22 cellular contexts compared by ENCODE assay signal in genomic region chr22:30315962-30316576, GRCh38. TPM values are rescaled to one million over a fixed set of nuclear protein-coding genes. Genes with fewer than 3 reads are reported as not detected.
DNase-seq lines count a peak whose midpoint lies in the region; ATAC-seq, FAIRE-seq and TF ChIP-seq lines count a peak whose summit lies in the region.
"Had no signal": no experiment of that assay in that cellular context is flagged by ENCODE, and none has a peak within 500 bp of the region (broad histone marks: within the 10 kb centered on the region; RNA-seq: fewer than 3 reads in every experiment).

No MANE protein-coding gene starts in this region.

- TF ChIP-seq POLR2A in esophagus muscularis mucosa (IDR thresholded peaks at IDR 0.05; ENCODE audit: low read depth) (no peak), spleen (IDR thresholded peaks at IDR 0.05) (no peak), GM12892 (IDR thresholded peaks at IDR 0.05; ENCODE audit: low read depth, low read length) (no peak)

- POLR2A ChIA-PET in activated CD4-positive, alpha-beta T cell treated with anti-CD3 and anti-CD28 coated beads for 36 hours (lab: Charles Lee) = interaction anchor here (2.6 kb wide), 1 partner anchor 8 kb away, joined by 7 read pairs; no protein-coding TSS in a partner anchor
- POLR2A ChIA-PET in activated B cell treated with CpG ODN at 0.5 μM for 24 hours (lab: Charles Lee) = interaction anchor here (0.7 to 2.6 kb wide), 4 partner anchors 10 to 40 kb away, joined by 3 to 12 read pairs (median 7); partner anchors contain the start of genes CCDC157, SF3A1 and TBC1D10A

- intact Hi-C loops in activated CD4-positive, alpha-beta T cell treated with anti-CD3 and anti-CD28 coated beads for 36 hours (cut with DNase I, micrococcal nuclease) = loop anchor here in 1 of 2 experiments (1.0 kb wide), 1 partner anchor 9 kb away; no protein-coding TSS in a partner anchor
- intact Hi-C loops in activated B cell treated with CpG ODN at 0.5 μM for 24 hours (cut with micrococcal nuclease) (no loop called here), esophagus muscularis mucosa (cut with DNase I) (no loop called here), spleen (cut with DNase I; ENCODE audit: low total_unique reads) (no loop called here)

- no peak for ATAC-seq in activated CD4-positive, alpha-beta T cell treated with anti-CD3 and anti-CD28 coated beads for 36 hours
- ATAC-seq in activated B cell treated with CpG ODN at 0.5 μM for 24 hours (ENCODE audit: low read depth) (no peak), HG03469 (IDR thresholded peaks at IDR 0.05; ENCODE audit: unreplicated experiment) (no peak)
- ATAC-seq: lower lobe of right lung, Panc1 had no signal

- H3K36me3 Mint-ChIP-seq in activated CD4-positive, alpha-beta T cell treated with anti-CD3 and anti-CD28 coated beads for 36 hours (ENCODE audit: low read depth) = peaks cover 30% of the 10 kb centered on the region
- H3K36me3 Mint-ChIP-seq in activated B cell treated with CpG ODN at 0.5 μM for 24 hours (ENCODE audit: low read depth) = peaks cover 28% of the 10 kb centered on the region

- DNase-seq in activated CD4-positive, alpha-beta T cell treated with anti-CD3 and anti-CD28 coated beads for 36 hours = peak; percentile 37
- DNase-seq in activated CD4-positive, alpha-beta T cell treated with anti-CD3 and anti-CD28 coated beads, Interleukin-2, amount 50 U/mL, for 4 hours = no peak
- DNase-seq in activated B cell treated with CpG ODN at 0.5 μM for 24 hours = no peak
- DNase-seq in esophagus muscularis mucosa (ENCODE audit: extremely low spot score) = no peak
- no peak for DNase-seq in spleen
- DNase-seq in GM12892 (ENCODE audit: insufficient read length) = no peak
- no peak for DNase-seq in T-helper 1 cell
- DNase-seq: amniotic stem cell; cerebellar nuclear complex; lower lobe of right lung; NCI-H2029 treated with DMSO at 0.1 percent for 48 hours; NCI-H748 treated with DMSO at 0.1 percent for 48 hours; retina; stimulated activated CD4-positive, alpha-beta T cell treated with anti-CD3 and anti-CD28 coated beads, Interleukin-1b, Interleukin-23, amount 100 ng/mL, for 48 hours had no signal

- no peak for TF ChIP-seq CTCF in activated B cell treated with CpG ODN at 0.5 μM for 24 hours (IDR thresholded peaks at IDR 0.05)
- TF ChIP-seq CTCF in esophagus muscularis mucosa (IDR thresholded peaks at IDR 0.05) = no peak
- TF ChIP-seq CTCF in spleen (IDR thresholded peaks at IDR 0.05 in 8 of 11, conservative IDR thresholded peaks at IDR 0.05 in 3 of 11) = no peak

- H3K4me1 Mint-ChIP-seq in activated CD4-positive, alpha-beta T cell treated with anti-CD3 and anti-CD28 coated beads for 36 hours = peaks cover 92% of the 10 kb centered on the region
- H3K4me1 Mint-ChIP-seq in activated B cell treated with CpG ODN at 0.5 μM for 24 hours = peaks cover 81% of the 10 kb centered on the region

- H3K9me3 ChIP-seq in esophagus muscularis mucosa = no peaks in the 10 kb centered on the region
- no peaks in the 10 kb centered on the region for H3K9me3 ChIP-seq in spleen
- H3K9me3 ChIP-seq: lower lobe of right lung had no signal

- no peak for FAIRE-seq in GM12892 (lab: Jason Lieb, UNC)
- FAIRE-seq: endometrium, H54 had no signal

- H3K27ac Mint-ChIP-seq in activated CD4-positive, alpha-beta T cell treated with anti-CD3 and anti-CD28 coated beads for 36 hours = peak overlapping the region; percentile 86
- peak overlapping the region; percentile 67 for H3K27ac Mint-ChIP-seq in activated B cell treated with CpG ODN at 0.5 μM for 24 hours

- H3K36me3 ChIP-seq in esophagus muscularis mucosa = peaks cover 0 to 29% (median 19%) of the 10 kb centered on the region in 4 donors
- peaks cover 0 to 47% (median 0%) of the 10 kb centered on the region in 6 donors for H3K36me3 ChIP-seq in spleen

- H3K4me3 Mint-ChIP-seq in activated CD4-positive, alpha-beta T cell treated with anti-CD3 and anti-CD28 coated beads for 36 hours = no peak overlapping the region
- no peak overlapping the region for H3K4me3 Mint-ChIP-seq in activated B cell treated with CpG ODN at 0.5 μM for 24 hours

- H3K9me3 Mint-ChIP-seq in activated CD4-positive, alpha-beta T cell treated with anti-CD3 and anti-CD28 coated beads for 36 hours (ENCODE audit: low read depth) = no peaks in the 10 kb centered on the region
- no peaks in the 10 kb centered on the region for H3K9me3 Mint-ChIP-seq in activated B cell treated with CpG ODN at 0.5 μM for 24 hours

- no peaks in the 10 kb centered on the region for H3K27me3 Mint-ChIP-seq in activated CD4-positive, alpha-beta T cell treated with anti-CD3 and anti-CD28 coated beads for 36 hours
- H3K27me3 Mint-ChIP-seq in activated B cell treated with CpG ODN at 0.5 μM for 24 hours = no peaks in the 10 kb centered on the region

- H3K27ac ChIP-seq in esophagus muscularis mucosa (replicated peaks in 1 of 4) (peak overlapping the region; percentile 5 to 54 (median 27)), spleen (peak overlapping the region in 6 of 8 donors; percentile 5 to 91 (median 54))
- H3K27ac ChIP-seq: 22Rv1, SK-N-MC had no signal

- CTCF ChIA-PET in activated CD4-positive, alpha-beta T cell treated with anti-CD3 and anti-CD28 coated beads for 36 hours (lab: Charles Lee) = interaction anchor here (1.0 to 1.6 kb wide), 3 partner anchors 11 to 170 kb away, joined by 3 to 9 read pairs (median 4); no protein-coding TSS in a partner anchor
- CTCF ChIA-PET in activated B cell treated with CpG ODN at 0.5 μM for 24 hours (lab: Charles Lee) = no interaction called here

- H3K4me1 ChIP-seq in esophagus muscularis mucosa (peaks cover 85 to 100% (median 99%) of the 10 kb centered on the region in 4 donors), spleen (peaks cover 80 to 100% (median 98%) of the 10 kb centered on the region in 6 donors)

- 68% methylated on average over 2 of the region's 2 CpGs for WGBS in esophagus muscularis mucosa
- WGBS in spleen, 5 donors = 85 to 89% (median 87%) methylated on average over 2 of the region's 2 CpGs

- H3K4me3 ChIP-seq in esophagus muscularis mucosa (no peak overlapping the region), spleen (no peak overlapping the region)
- H3K4me3 ChIP-seq: lower lobe of right lung, SK-N-MC had no signal

- H3K27me3 ChIP-seq in esophagus muscularis mucosa = no peaks in the 10 kb centered on the region
- H3K27me3 ChIP-seq in spleen (replicated peaks in 1 of 7) = no peaks in the 10 kb centered on the region

- no peak for TF ChIP-seq EP300 in esophagus muscularis mucosa (IDR thresholded peaks at IDR 0.05)

RNA-seq across cellular contexts. Expression of gene TBC1D10A, which starts 10.7 kb away (rescaled TPM):
- 10 to 100 TPM; 20.1 to 21.6 TPM for total RNA-seq in activated CD4-positive, alpha-beta T cell treated with anti-CD3 and anti-CD28 coated beads for 36 hours
- 20.1 and 20.4 TPM in 2 replicates for total RNA-seq in activated B cell treated with CpG ODN at 0.5 μM for 24 hours
- 10 to 100 TPM; 29.5 to 40.3 (median 38.0) TPM for total RNA-seq in esophagus muscularis mucosa
- total RNA-seq in spleen = 10 to 100 TPM; 26.8 to 46.4 (median 34.3) TPM
- polyA plus RNA-seq in spleen = 10 to 100 TPM; 21.1 to 37.4 (median 22.1) TPM
- 11.7 TPM for polyA plus RNA-seq in GM12892 (2012; ENCODE audit: missing spikeins)

RNA-seq across cellular contexts. Expression of gene CASTOR1, which starts 26.8 kb away (rescaled TPM):
- 1 to 10 TPM; 1.6 to 2.2 TPM for total RNA-seq in activated CD4-positive, alpha-beta T cell treated with anti-CD3 and anti-CD28 coated beads for 36 hours
- total RNA-seq in activated B cell treated with CpG ODN at 0.5 μM for 24 hours (2.4 and 3.5 TPM in 2 replicates), esophagus muscularis mucosa (10 to 100 TPM; 16.5 to 19.4 (median 17.8) TPM), spleen (10 to 100 TPM in 5 of 7 donors, 1 to 10 TPM in 2; 7.4 to 18.9 (median 14.6) TPM)
- polyA plus RNA-seq in spleen = 10 to 100 TPM in 2 of 3 donors, 1 to 10 TPM in 1; 5.6 to 12.8 (median 12.0) TPM
- polyA plus RNA-seq in GM12892 (2012; ENCODE audit: missing spikeins) = 4.7 TPM

RNA-seq across cellular contexts. Expression of gene SF3A1, which starts 40.6 kb away (rescaled TPM):
- 100 to 1,000 TPM; 254 to 499 TPM for total RNA-seq in activated CD4-positive, alpha-beta T cell treated with anti-CD3 and anti-CD28 coated beads for 36 hours
- total RNA-seq in activated B cell treated with CpG ODN at 0.5 μM for 24 hours (263 and 269 TPM in 2 replicates), esophagus muscularis mucosa (10 to 100 TPM; 32.8 to 85.8 (median 60.0) TPM), spleen (100 to 1,000 TPM; 154 to 223 (median 182) TPM)
- 10 to 100 TPM; 14.9 to 22.8 (median 16.1) TPM for polyA plus RNA-seq in spleen
- 55.5 TPM for polyA plus RNA-seq in GM12892 (2012; ENCODE audit: missing spikeins)

RNA-seq across cellular contexts. Expression of gene CCDC157, which starts 40.7 kb away (rescaled TPM):
- total RNA-seq in activated CD4-positive, alpha-beta T cell treated with anti-CD3 and anti-CD28 coated beads for 36 hours = 1 to 10 TPM; 2.4 to 3.7 TPM
- total RNA-seq in activated B cell treated with CpG ODN at 0.5 μM for 24 hours (1.8 and 2.9 TPM in 2 replicates), esophagus muscularis mucosa (1 to 10 TPM; 1.5 to 2.5 (median 1.6) TPM), spleen (1 to 10 TPM; 2.1 to 8.1 (median 3.5) TPM)
- 1 to 10 TPM; 2.5 to 4.6 (median 3.9) TPM for polyA plus RNA-seq in spleen
- polyA plus RNA-seq in GM12892 (2012; ENCODE audit: missing spikeins) = 0.76 TPM

RNA-seq across cellular contexts. Expression of gene OSM, which starts 49.4 kb away (rescaled TPM):
- 10 to 100 TPM; 13.8 to 17.6 TPM for total RNA-seq in activated CD4-positive, alpha-beta T cell treated with anti-CD3 and anti-CD28 coated beads for 36 hours
- total RNA-seq in activated B cell treated with CpG ODN at 0.5 μM for 24 hours (1.0 and 1.7 TPM in 2 replicates), esophagus muscularis mucosa (1 to 10 TPM in 1 of 4 donors, under 1 TPM in 1, not detected in 2; 0.57 to 8.3 TPM), spleen (10 to 100 TPM in 2 of 7 donors, 1 to 10 TPM in 5; 2.1 to 16.8 (median 4.5) TPM)
- 1 to 10 TPM; 1.2 to 2.1 (median 1.7) TPM for polyA plus RNA-seq in spleen
- not detected for polyA plus RNA-seq in GM12892 (2012; ENCODE audit: missing spikeins)
- total RNA-seq: HT1080 had no signal
- polyA plus RNA-seq: neural cell had no signal
